23 cellular contexts compared by ENCODE assay signal in the genomic region with DNA sequence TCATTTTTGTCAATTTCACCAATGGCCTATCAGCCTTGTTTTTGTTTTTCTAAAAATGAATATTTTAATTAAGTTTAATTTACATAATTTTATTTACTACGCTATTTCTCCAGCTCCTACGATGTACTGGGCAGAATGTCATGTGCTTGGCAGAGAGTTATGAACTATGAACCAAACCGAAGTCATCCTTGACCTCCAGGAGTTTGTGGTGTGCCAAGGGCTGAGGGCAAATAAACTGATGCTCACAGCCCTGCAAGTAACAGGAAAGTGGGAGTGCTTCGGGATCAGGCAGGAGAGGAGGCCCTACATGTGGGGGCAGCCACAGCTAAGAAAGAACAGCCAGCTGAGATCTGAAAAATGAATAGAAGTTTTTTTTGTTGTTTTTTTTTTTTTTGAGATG. TPM values are rescaled to one million over a fixed set of nuclear protein-coding genes. Genes with fewer than 3 reads are reported as not detected.
DNase-seq lines count a peak whose midpoint lies in the region; ATAC-seq and TF ChIP-seq lines count a peak whose summit lies in the region.
"Had no signal": no experiment of that assay in that cellular context is flagged by ENCODE, and none has a peak within 500 bp of the region (broad histone marks: within the 10 kb centered on the region; RNA-seq: fewer than 3 reads in every experiment).

No MANE protein-coding gene starts in this region.

- no peaks in the 10 kb centered on the region for H3K9me3 Mint-ChIP-seq in nephron progenitor cell
- H3K9me3 Mint-ChIP-seq: CD4-positive, alpha-beta T cell; GM23338; H9 had no signal

- H3K36me3 ChIP-seq in BLaER1 (peaks cover 10% of the 10 kb centered on the region; the same call in 1 of the 2 replicates), MM.1S (replicated peaks; ENCODE audit: insufficient read depth, low read length) (no peaks in the 10 kb centered on the region)
- H3K36me3 ChIP-seq: BE2C had no signal

- H3K27me3 Mint-ChIP-seq in nephron progenitor cell (ENCODE audit: low read depth, poor library complexity) = peaks cover 3% of the 10 kb centered on the region
- H3K27me3 Mint-ChIP-seq: CD4-positive, alpha-beta T cell had no signal

- peak; percentile 72 for ATAC-seq in left lobe of liver
- ATAC-seq in left ventricle myocardium superior = no peak
- ATAC-seq: GM23338 had no signal

- H3K4me3 ChIP-seq in BLaER1 (no peak overlapping the region), MM.1S (ENCODE audit: low read length) (no peak overlapping the region)
- H3K4me3 ChIP-seq: GM23338, PC-9 had no signal

- H3K9ac ChIP-seq in BLaER1 (0 out of 2 replicates have a peak overlapping the region, but pooled peaks have one; percentile 19), MM.1S (ENCODE audit: low read length) (no peak overlapping the region)

- peak overlapping the region; percentile 37 for H3K27ac Mint-ChIP-seq in nephron progenitor cell
- H3K27ac Mint-ChIP-seq: CD4-positive, alpha-beta T cell; GM23338 had no signal

- TF ChIP-seq CTCF in MM.1S (IDR thresholded peaks at IDR 0.05; ENCODE audit: low read length) = no peak
- TF ChIP-seq CTCF in nephron progenitor cell (IDR thresholded peaks at IDR 0.05) = no peak

- peak; percentile 40 for DNase-seq in MM.1S
- no peak for DNase-seq in left lobe of liver (ENCODE audit: low spot score)
- DNase-seq in nephron progenitor cell = no peak
- DNase-seq in left ventricle myocardium superior = no peak
- no peak for DNase-seq in amniotic stem cell (lab: John Stamatoyannopoulos, UW)
- DNase-seq in RKO (ENCODE audit: low spot score) = no peak
- DNase-seq: 8988T; ACHN; BE2C; CD4-positive, alpha-beta T cell; DMS53; H9; KG1; NCI-H1105; NCI-H1436 treated with DMSO at 0.1 percent for 48 hours; NCI-H187 treated with DMSO at 0.1 percent for 48 hours; NCI-H2107; NCI-H524; NCI-H748 treated with DMSO at 0.1 percent for 48 hours; PC-9; SHP77 had no signal

- no peak overlapping the region for H2AFZ ChIP-seq in MM.1S (ENCODE audit: low read length)
- H2AFZ ChIP-seq: GM23338, PC-9 had no signal

- H3K27ac ChIP-seq in BLaER1 = no peak overlapping the region
- H3K27ac ChIP-seq in MM.1S (ENCODE audit: low read length) = peak overlapping the region; percentile 69
- H3K27ac ChIP-seq: PC-9 had no signal

- no peaks in the 10 kb centered on the region for H3K79me2 ChIP-seq in MM.1S (ENCODE audit: low read length)

- H3K4me2 ChIP-seq in BLaER1 = peak overlapping the region; percentile 55
- H3K4me2 ChIP-seq in MM.1S (ENCODE audit: low read depth, low read length) = peak overlapping the region; percentile 62
- H3K4me2 ChIP-seq: GM23338, PC-9 had no signal

- H3K36me3 Mint-ChIP-seq in nephron progenitor cell (ENCODE audit: low read depth) = peaks cover 9% of the 10 kb centered on the region

- H3K4me1 ChIP-seq in BLaER1 = peaks cover 21% of the 10 kb centered on the region
- peaks cover 3% of the 10 kb centered on the region for H3K4me1 ChIP-seq in MM.1S (ENCODE audit: low read length)
- H3K4me1 ChIP-seq: BE2C had no signal

- H3K9me2 ChIP-seq in MM.1S (replicated peaks; ENCODE audit: insufficient read depth, low read length) = no peaks in the 10 kb centered on the region

- H3K9me3 ChIP-seq in BLaER1 (no peaks in the 10 kb centered on the region), MM.1S (replicated peaks; ENCODE audit: insufficient read depth, low read length) (no peaks in the 10 kb centered on the region)
- H3K9me3 ChIP-seq: BE2C had no signal

- no peak overlapping the region for H3K4me3 Mint-ChIP-seq in nephron progenitor cell
- H3K4me3 Mint-ChIP-seq: CD4-positive, alpha-beta T cell; GM23338; H9 had no signal

- no peaks in the 10 kb centered on the region for H3K27me3 ChIP-seq in BLaER1
- no peaks in the 10 kb centered on the region for H3K27me3 ChIP-seq in MM.1S (replicated peaks; ENCODE audit: insufficient read depth, low read length)
- H3K27me3 ChIP-seq: BE2C had no signal

- peaks cover 17% of the 10 kb centered on the region; the same call in 1 of the 2 replicates for H3F3A ChIP-seq in MM.1S (ENCODE audit: insufficient read depth, low read length)

- peaks cover 12% of the 10 kb centered on the region for H3K4me1 Mint-ChIP-seq in nephron progenitor cell
- H3K4me1 Mint-ChIP-seq: GM23338, H9 had no signal

- H4K20me1 ChIP-seq in BLaER1 (no peaks in the 10 kb centered on the region), MM.1S (ENCODE audit: insufficient read depth, low read length) (no peaks in the 10 kb centered on the region)

- intact Hi-C loops in left ventricle myocardium superior (cut with micrococcal nuclease) = no loop called here

RNA-seq across cellular contexts. Expression of gene ZNF217, which starts 38.6 kb away (rescaled TPM):
- total RNA-seq in left lobe of liver (11.1 TPM), left ventricle myocardium superior (8.0 TPM)
